In the genomic region with DNA sequence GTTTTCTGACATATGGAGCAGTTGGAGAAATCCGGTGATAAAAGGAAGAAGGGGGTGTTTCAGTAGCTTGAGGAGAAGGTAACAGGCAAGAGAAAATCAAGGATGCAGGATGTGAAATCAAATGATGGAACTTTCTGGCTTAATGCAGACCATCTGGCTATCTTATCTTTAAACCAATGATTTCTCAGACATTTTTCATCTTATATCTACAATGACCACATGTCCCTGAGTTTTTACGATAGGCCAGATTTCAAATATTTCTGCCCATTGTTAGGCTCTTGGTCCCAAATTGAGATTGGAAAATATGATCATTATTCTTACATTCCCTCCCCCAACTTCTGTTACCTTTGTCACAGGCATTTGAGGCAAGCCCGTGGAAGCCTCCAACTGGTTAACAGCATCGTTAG, we compare ENCODE assay signal across 15 cellular contexts.
DNase-seq lines count a peak whose midpoint lies in the region; ATAC-seq and TF ChIP-seq lines count a peak whose summit lies in the region.
"Had no signal": no experiment of that assay in that cellular context is flagged by ENCODE, and none has a peak within 500 bp of the region (broad histone marks: within the 10 kb centered on the region; RNA-seq: fewer than 3 reads in every experiment).

No MANE protein-coding gene starts in this region.

- H4K20me1 ChIP-seq in neural progenitor cell (ENCODE audit: low read depth): no peaks in the 10 kb centered on the region

- no peaks in the 10 kb centered on the region for H3K36me3 Mint-ChIP-seq in neural progenitor cell

- no peaks in the 10 kb centered on the region for H3K27me3 Mint-ChIP-seq in neural progenitor cell (ENCODE audit: insufficient read depth, low read depth)
- H3K27me3 Mint-ChIP-seq: CD4-positive, alpha-beta T cell had no signal

- ATAC-seq in GM18909 (IDR thresholded peaks at IDR 0.05; ENCODE audit: poor library complexity, unreplicated experiment): no peak

- H3K79me2 ChIP-seq in neural progenitor cell (ENCODE audit: low read depth): no peaks in the 10 kb centered on the region

- H3K4me2 ChIP-seq in neural progenitor cell: no peak overlapping the region

- H3K27me3 ChIP-seq in neural progenitor cell: no peaks in the 10 kb centered on the region

- no peaks in the 10 kb centered on the region for H3K4me1 ChIP-seq in neural progenitor cell
- H3K4me1 ChIP-seq: HAP-1 had no signal

- H3K4me1 Mint-ChIP-seq in neural progenitor cell: no peaks in the 10 kb centered on the region
- H3K4me1 Mint-ChIP-seq: B cell had no signal

- H3K9me3 ChIP-seq in neural progenitor cell (ENCODE audit: low read depth): no peaks in the 10 kb centered on the region
- H3K9me3 ChIP-seq: HAP-1 had no signal

- H3F3A ChIP-seq in neural progenitor cell (ENCODE audit: low read depth): no peaks in the 10 kb centered on the region

- no peaks in the 10 kb centered on the region for H3K36me3 ChIP-seq in neural progenitor cell
- H3K36me3 ChIP-seq: HAP-1 had no signal

- no peak overlapping the region for H3K27ac ChIP-seq in neural progenitor cell

- DNase-seq in NCI-H82 (lab: John Stamatoyannopoulos, UW): peak; percentile 22
- peak; percentile 21 for DNase-seq in SK-N-DZ (ENCODE audit: low spot score)
- DNase-seq in fibroblast of the aortic adventitia (ENCODE audit: low read depth): peak; percentile 5
- no peak for DNase-seq in neural progenitor cell (ENCODE audit: low spot score)
- no peak for DNase-seq in NCI-H446 treated with DMSO at 0.1 percent for 48 hours (lab: John Stamatoyannopoulos, UW)
- DNase-seq in NOMO-1 treated with DMSO at 0.1 percent for 48 hours (lab: John Stamatoyannopoulos, UW; ENCODE audit: unreplicated experiment): no peak
- DNase-seq: C1 segment of cervical spinal cord; Calu3; CD4-positive, alpha-beta T cell; DMS153; DMS79 treated with DMSO at 0.1 percent for 48 hours; EL had no signal

- no peaks in the 10 kb centered on the region for H3K9me3 Mint-ChIP-seq in neural progenitor cell
- H3K9me3 Mint-ChIP-seq: CD4-positive, alpha-beta T cell had no signal

- no peak overlapping the region for H2AFZ ChIP-seq in neural progenitor cell (replicated peaks)

- peak overlapping the region; percentile 50 for H3K27ac Mint-ChIP-seq in neural progenitor cell
- H3K27ac Mint-ChIP-seq: B cell; CD4-positive, alpha-beta T cell had no signal

- no peak for TF ChIP-seq CTCF in fibroblast of the aortic adventitia (IDR thresholded peaks at IDR 0.05; ENCODE audit: insufficient read depth, low read length)
- no peak for TF ChIP-seq CTCF in neural progenitor cell (IDR thresholded peaks at IDR 0.05)

- no peak overlapping the region for H3K4me3 Mint-ChIP-seq in neural progenitor cell
- H3K4me3 Mint-ChIP-seq: B cell; CD4-positive, alpha-beta T cell had no signal

- no peak overlapping the region for H3K9ac ChIP-seq in neural progenitor cell

- no peak overlapping the region for H3K4me3 ChIP-seq in fibroblast of the aortic adventitia (ENCODE audit: low read depth, low read length)
- H3K4me3 ChIP-seq in neural progenitor cell: no peak overlapping the region
- H3K4me3 ChIP-seq: HAP-1 had no signal

Comparison
In these comparisons a context has a peak if more than half of its experiments do, and no peak if none do; other contexts are left out.
1. DNase-seq: peak in NCI-H82 (single experiment), SK-N-DZ (single experiment) and fibroblast of the aortic adventitia (single experiment); none in neural progenitor cell (single experiment), NCI-H446 treated with DMSO at 0.1 percent for 48 hours (single experiment) and NOMO-1 treated with DMSO at 0.1 percent for 48 hours (single experiment).